In genomic region chr18:33495278-33495677, GRCh38 we compare ENCODE assay signal across 8 cellular contexts. TPM values are rescaled to one million over a fixed set of nuclear protein-coding genes. Genes with fewer than 3 reads are reported as not detected.
A peak's percentile ranks its signal among the peaks of the same experiment; 100 is the strongest.
DNase-seq lines count a peak whose midpoint lies in the region; ATAC-seq and TF ChIP-seq lines count a peak whose summit lies in the region.

No MANE protein-coding gene starts in this region.

- H3K4me1 Mint-ChIP-seq in WTC11: no peaks in the 10 kb centered on the region

- TF ChIP-seq CTCF in WTC11 (IDR thresholded peaks at IDR 0.05): peak; percentile 50; the same call in 1 of the 2 replicates

- no peaks in the 10 kb centered on the region; the same call in 1 of the 2 replicates for H3K9me3 Mint-ChIP-seq in WTC11

- POLR2A ChIA-PET in WTC11 (lab: Charles Lee): no interaction called here

- no peak overlapping the region for H3K27ac Mint-ChIP-seq in WTC11

- H3K36me3 Mint-ChIP-seq in WTC11: no peaks in the 10 kb centered on the region

- DNase-seq in NCI-H128 (lab: John Stamatoyannopoulos, UW; ENCODE audit: unreplicated experiment) (peak; percentile 34), WTC11 (ENCODE audit: low spot score) (peak; percentile 37), inferior parietal cortex (ENCODE audit: extremely low spot score) (peak; percentile 60), HuH-7.5 (ENCODE audit: low spot score) (no peak)

- H3K4me3 Mint-ChIP-seq in WTC11: no peak overlapping the region

- CTCF ChIA-PET in WTC11 (lab: Charles Lee): interaction anchor here (0.5 to 4.7 kb wide), 8 partner anchors 11 to 285 kb away, joined by 3 to 38 read pairs (median 3); no protein-coding TSS in a partner anchor

- ATAC-seq in GM19035 (IDR thresholded peaks at IDR 0.05; ENCODE audit: unreplicated experiment) (peak; percentile 61), WTC11 (peak; percentile 100), GM19452 (IDR thresholded peaks at IDR 0.05; ENCODE audit: unreplicated experiment) (no peak), GM19397 (IDR thresholded peaks at IDR 0.05; ENCODE audit: unreplicated experiment) (no peak), GM19023 (IDR thresholded peaks at IDR 0.05; ENCODE audit: unreplicated experiment) (no peak)

- no peaks in the 10 kb centered on the region for H3K27me3 Mint-ChIP-seq in WTC11 (ENCODE audit: low read depth)

TF ChIP-seq in WTC11, 78 proteins besides CTCF, POLR2A, EP300 and RAD21:
- TF ChIP-seq HMGXB4 (CRISPR knock-in tag; IDR thresholded peaks at IDR 0.05): no peak
- TF ChIP-seq ZBTB43 (CRISPR knock-in tag; IDR thresholded peaks at IDR 0.05): no peak
- TF ChIP-seq CDX4 (CRISPR knock-in tag; IDR thresholded peaks at IDR 0.05; ENCODE audit: borderline replicate concordance): no peak
- TF ChIP-seq NFE2L1 (CRISPR knock-in tag; IDR thresholded peaks at IDR 0.05): no peak
- no peak for TF ChIP-seq TCF7 (CRISPR knock-in tag; IDR thresholded peaks at IDR 0.05; ENCODE audit: low read depth)
- no peak for TF ChIP-seq USF1 (CRISPR knock-in tag; IDR thresholded peaks at IDR 0.05)
- no peak for TF ChIP-seq OVOL2 (CRISPR knock-in tag; IDR thresholded peaks at IDR 0.05; ENCODE audit: borderline replicate concordance)

RNA-seq across cellular contexts. Expression of gene CCDC178, which starts 54.8 kb away (rescaled TPM):
- 0.20 TPM in 1 of 3 replicates, not detected in the others for total RNA-seq in WTC11 (2021)

Comparison
In these comparisons a context has a peak if more than half of its experiments do, and no peak if none do; other contexts are left out.
1. ATAC-seq: peak in GM19035 (single experiment) and WTC11 (single experiment); none in GM19452 (single experiment), GM19397 (single experiment) and GM19023 (single experiment).